1 cellular context compared by ENCODE assay signal in genomic region chr22:19850482-19851109, GRCh38.
TF ChIP-seq lines count a peak whose summit lies in the region.

No MANE protein-coding gene starts in this region.

TF ChIP-seq in H1, 55 proteins besides CTCF, POLR2A, EP300 and RAD21:
- no peak for TF ChIP-seq CBX8 (IDR thresholded peaks at IDR 0.05; ENCODE audit: borderline replicate concordance, low read depth, low read length)
